Comparison of ENCODE assay signal across 21 cellular contexts in genomic region chr10:59601985-59602384, GRCh38.
DNase-seq lines count a peak whose midpoint lies in the region; ATAC-seq, FAIRE-seq and TF ChIP-seq lines count a peak whose summit lies in the region.
"Had no signal": no experiment of that assay in that cellular context is flagged by ENCODE, and none has a peak within 500 bp of the region (broad histone marks: within the 10 kb centered on the region; RNA-seq: fewer than 3 reads in every experiment).

No MANE protein-coding gene starts in this region.

- TF ChIP-seq POLR2A in H54 (IDR thresholded peaks at IDR 0.05; ENCODE audit: low read depth, low read length), result no peak

- no peaks in the 10 kb centered on the region for H3K4me1 Mint-ChIP-seq in natural killer cell treated with Interleukin-12 subunit alpha and Interleukin-12 subunit beta and Interleukin-15 and Interleukin-18, amount 100 ng/mL, for 72 hours (ENCODE audit: low read depth in 2 of 2)
- H3K4me1 Mint-ChIP-seq: B cell had no signal

- H3K27ac Mint-ChIP-seq in natural killer cell treated with Interleukin-12 subunit alpha and Interleukin-12 subunit beta and Interleukin-15 and Interleukin-18, amount 100 ng/mL, for 72 hours, result no peak overlapping the region
- H3K27ac Mint-ChIP-seq: B cell; CD4-positive, alpha-beta T cell; CD8-positive, alpha-beta T cell had no signal

- DNase-seq in H54 (ENCODE audit: insufficient read length, low spot score) (no peak), OCI-M1 (lab: John Stamatoyannopoulos, UW) (peak; percentile 69), dermis blood vessel endothelial cell (peak; percentile 5), SW480 (ENCODE audit: low spot score) (no peak)
- DNase-seq in natural killer cell treated with Interleukin-12 subunit alpha and Interleukin-12 subunit beta and Interleukin-15 and Interleukin-18, amount 100 ng/mL, for 72 hours (ENCODE audit: low spot score), result no peak
- DNase-seq: AML-193; CD4-positive, alpha-beta T cell; CD8-positive, alpha-beta T cell; DMS 273 treated with DMSO at 0.1 percent for 48 hours; DMS153; DMS53; DMS79; DND-41; EL; GDM1 had no signal

- FAIRE-seq in H54 (lab: Jason Lieb, UNC), result peak; percentile 27
- FAIRE-seq: A549, GM12878, GM12892, GM18507 had no signal

- H3K36me3 Mint-ChIP-seq in natural killer cell treated with Interleukin-12 subunit alpha and Interleukin-12 subunit beta and Interleukin-15 and Interleukin-18, amount 100 ng/mL, for 72 hours, result no peaks in the 10 kb centered on the region
- H3K36me3 Mint-ChIP-seq: CD8-positive, alpha-beta T cell had no signal

- H3K27me3 Mint-ChIP-seq in natural killer cell treated with Interleukin-12 subunit alpha and Interleukin-12 subunit beta and Interleukin-15 and Interleukin-18, amount 100 ng/mL, for 72 hours, result peaks cover 6 to 8% of the 10 kb centered on the region in 2 donors

- H3K4me3 Mint-ChIP-seq in natural killer cell treated with Interleukin-12 subunit alpha and Interleukin-12 subunit beta and Interleukin-15 and Interleukin-18, amount 100 ng/mL, for 72 hours, result no peak overlapping the region
- H3K4me3 Mint-ChIP-seq: B cell; CD4-positive, alpha-beta T cell; CD8-positive, alpha-beta T cell had no signal

- ATAC-seq in GM21619 (IDR thresholded peaks at IDR 0.05; ENCODE audit: unreplicated experiment), result no peak
- ATAC-seq in natural killer cell treated with Interleukin-12 subunit alpha and Interleukin-12 subunit beta and Interleukin-15 and Interleukin-18, amount 100 ng/mL, for 72 hours, result no peak
- ATAC-seq: A549; CD8-positive, alpha-beta T cell; GM12878 had no signal

- H3K9me3 Mint-ChIP-seq in natural killer cell treated with Interleukin-12 subunit alpha and Interleukin-12 subunit beta and Interleukin-15 and Interleukin-18, amount 100 ng/mL, for 72 hours, result peaks cover 3% of the 10 kb centered on the region
- H3K9me3 Mint-ChIP-seq: CD4-positive, alpha-beta T cell; CD8-positive, alpha-beta T cell had no signal

Comparison
In these comparisons a context has a peak if more than half of its experiments do, and no peak if none do; other contexts are left out.
1. DNase-seq: peak in OCI-M1 (single experiment) and dermis blood vessel endothelial cell (single experiment); none in H54 (single experiment), natural killer cell treated with Interleukin-12 subunit alpha and Interleukin-12 subunit beta and Interleukin-15 and Interleukin-18, amount 100 ng/mL, for 72 hours (single experiment) and SW480 (single experiment).